19 cellular contexts compared by ENCODE assay signal in genomic region chr10:126218778-126219649, GRCh38.
DNase-seq lines count a peak whose midpoint lies in the region; ATAC-seq and TF ChIP-seq lines count a peak whose summit lies in the region.
"Had no signal": no experiment of that assay in that cellular context is flagged by ENCODE, and none has a peak within 500 bp of the region (broad histone marks: within the 10 kb centered on the region; RNA-seq: fewer than 3 reads in every experiment).

No MANE protein-coding gene starts in this region.

- no peak for TF ChIP-seq EP300 in esophagus muscularis mucosa (IDR thresholded peaks at IDR 0.05)

- ATAC-seq in GM18858 (IDR thresholded peaks at IDR 0.05; ENCODE audit: unreplicated experiment) = no peak
- ATAC-seq: A549, GM12878, HepG2 had no signal

- 80% methylated on average over 13 of the region's 13 CpGs for WGBS in esophagus muscularis mucosa

- H3K9me3 ChIP-seq in HEK293 (ENCODE audit: control insufficient read depth, insufficient read depth, low read depth, low read length) (no peaks in the 10 kb centered on the region), esophagus muscularis mucosa (no peaks in the 10 kb centered on the region), MG63 (no peaks in the 10 kb centered on the region)
- H3K9me3 ChIP-seq: A549, BLaER1 had no signal

- POLR2A ChIA-PET in HEK293 (lab: Yijun Ruan, JAX) = no interaction called here

- H3K4me1 Mint-ChIP-seq in neural crest cell = peaks cover 37% of the 10 kb centered on the region
- H3K4me1 Mint-ChIP-seq: CD14-positive monocyte; CD4-positive, alpha-beta memory T cell; IgD-negative memory B cell had no signal

- no peak overlapping the region for H3K4me3 Mint-ChIP-seq in neural crest cell
- H3K4me3 Mint-ChIP-seq: CD14-positive monocyte; CD4-positive, alpha-beta memory T cell; H9; HFFc6; IgD-negative memory B cell had no signal

- no peaks in the 10 kb centered on the region for H3K27me3 Mint-ChIP-seq in neural crest cell (ENCODE audit: low read depth)
- H3K27me3 Mint-ChIP-seq: CD4-positive, alpha-beta memory T cell had no signal

- intact Hi-C loops in esophagus muscularis mucosa (cut with DNase I) = no loop called here

- H3K27me3 ChIP-seq in esophagus muscularis mucosa (peaks cover 0 to 5% (median 0%) of the 10 kb centered on the region in 4 donors), MG63 (no peaks in the 10 kb centered on the region)
- H3K27me3 ChIP-seq: BLaER1 had no signal

- no peak for TF ChIP-seq POLR2A in esophagus muscularis mucosa (IDR thresholded peaks at IDR 0.05; ENCODE audit: low read depth)

- no peaks in the 10 kb centered on the region for H3K36me3 ChIP-seq in HEK293 (ENCODE audit: control insufficient read depth in 2 of 2, insufficient read depth in 1 of 2, low read length in 2 of 2)
- H3K36me3 ChIP-seq in esophagus muscularis mucosa = no peaks in the 10 kb centered on the region
- H3K36me3 ChIP-seq in MG63 = no peaks in the 10 kb centered on the region
- H3K36me3 ChIP-seq: BLaER1 had no signal

- peak overlapping the region; percentile 67 for H3K27ac Mint-ChIP-seq in neural crest cell (ENCODE audit: unreplicated experiment)
- H3K27ac Mint-ChIP-seq: CD14-positive monocyte; CD4-positive, alpha-beta memory T cell; H9; HFFc6; IgD-negative memory B cell had no signal

- no peaks in the 10 kb centered on the region for H3K9me3 Mint-ChIP-seq in neural crest cell
- H3K9me3 Mint-ChIP-seq: CD14-positive monocyte; CD4-positive, alpha-beta memory T cell; H9; HFFc6; IgD-negative memory B cell had no signal

- H3K36me3 Mint-ChIP-seq in neural crest cell (ENCODE audit: low read depth) = no peaks in the 10 kb centered on the region
- H3K36me3 Mint-ChIP-seq: CD14-positive monocyte; CD4-positive, alpha-beta memory T cell; IgD-negative memory B cell had no signal

- DNase-seq in esophagus muscularis mucosa (ENCODE audit: extremely low spot score) = peak; percentile 82
- DNase-seq in neural crest cell (ENCODE audit: low read depth, low spot score) = no peak
- DNase-seq in MG63 = no peak
- DNase-seq in GM03348 (ENCODE audit: low spot score) = no peak
- no peak for DNase-seq in DMS 273 (lab: John Stamatoyannopoulos, UW; ENCODE audit: unreplicated experiment)
- DNase-seq: CD4-positive, alpha-beta memory T cell; DMS79 treated with DMSO at 0.1 percent for 48 hours; GF-D8; H9; HFFc6; KBM-7 had no signal

- no peak for TF ChIP-seq CTCF in HEK293 (tag by site-specific recombination; IDR thresholded peaks at IDR 0.05)
- no peak for TF ChIP-seq CTCF in esophagus muscularis mucosa (IDR thresholded peaks at IDR 0.05)
- TF ChIP-seq CTCF in neural crest cell (conservative IDR thresholded peaks at IDR 0.05) = no peak

- CTCF ChIA-PET in HEK293 (lab: Yijun Ruan, JAX) = no interaction called here

- peaks cover 18% of the 10 kb centered on the region for H3K4me1 ChIP-seq in HEK293 (ENCODE audit: control insufficient read depth, insufficient read depth, low read length)
- H3K4me1 ChIP-seq in esophagus muscularis mucosa = peaks cover 0 to 5% (median 2%) of the 10 kb centered on the region in 4 donors
- H3K4me1 ChIP-seq: A549, BLaER1 had no signal

- H3K27ac ChIP-seq in HEK293 (ENCODE audit: extremely low read depth, low read depth, low read length) (no peak overlapping the region), esophagus muscularis mucosa (replicated peaks in 1 of 4) (no peak overlapping the region)
- H3K27ac ChIP-seq: A549, BLaER1 had no signal

- H3K4me3 ChIP-seq in HEK293 (ENCODE audit: low read depth, low read length) = no peak overlapping the region
- no peak overlapping the region for H3K4me3 ChIP-seq in esophagus muscularis mucosa
- no peak overlapping the region for H3K4me3 ChIP-seq in MG63
- H3K4me3 ChIP-seq: A549, BLaER1, GM12878 had no signal

TF ChIP-seq in HEK293, 187 proteins besides CTCF, POLR2A, EP300 and RAD21:
- TF ChIP-seq ZNF239 (tag by site-specific recombination; IDR thresholded peaks at IDR 0.05) = no peak
- TF ChIP-seq ZNF585B (tag by site-specific recombination; IDR thresholded peaks at IDR 0.05) = peak; percentile 58
- peak; percentile 15; the same call in 1 of the 2 replicates for TF ChIP-seq PRDM6 (tag by site-specific recombination; IDR thresholded peaks at IDR 0.05)
- TF ChIP-seq ZNF146 (tag by site-specific recombination; IDR thresholded peaks at IDR 0.05) = no peak
- peak; percentile 29; the same call in 1 of the 2 replicates for TF ChIP-seq ZNF335 (tag by site-specific recombination; conservative IDR thresholded peaks at IDR 0.05)
- 0 out of 2 replicates have a peak, but pooled peaks have one; percentile 16 for TF ChIP-seq FEZF1 (tag by site-specific recombination; IDR thresholded peaks at IDR 0.05)
